30 cellular contexts compared by ENCODE assay signal in the genomic region with DNA sequence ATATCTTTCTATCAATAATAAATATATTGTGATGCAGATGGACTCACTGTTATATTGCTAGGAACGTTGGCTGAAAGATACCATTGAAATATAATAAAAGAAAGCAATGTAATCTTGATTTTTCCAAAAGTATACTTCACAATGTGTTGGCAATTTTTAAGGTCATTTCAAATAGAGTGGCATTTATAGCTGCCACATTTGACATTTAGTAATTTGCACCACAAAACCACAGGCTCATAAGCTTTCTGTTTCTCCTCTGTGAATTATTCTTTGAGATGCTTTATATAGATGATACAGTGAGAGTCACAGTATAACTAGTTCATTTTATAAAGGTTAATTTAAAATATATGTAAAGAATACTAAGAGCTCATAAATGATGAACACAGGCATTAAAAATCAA.
"Had no signal": no experiment of that assay in that cellular context is flagged by ENCODE, and none has a peak within 500 bp of the region (broad histone marks: within the 10 kb centered on the region; RNA-seq: fewer than 3 reads in every experiment).

No MANE protein-coding gene starts in this region.

- ATAC-seq: activated CD4-positive, alpha-beta T cell treated with anti-CD3 and anti-CD28 coated beads for 36 hours; activated CD8-positive, alpha-beta memory T cell treated with anti-CD3 and anti-CD28 coated beads, Interleukin-2, amount 10 ng/mL, durations not matched to agents 7 days and 5 days; activated naive CD8-positive, alpha-beta T cell treated with anti-CD3 and anti-CD28 coated beads, Interleukin-2, amount 50 U/mL, for 24 hours; body of pancreas; effector memory CD8-positive, alpha-beta T cell; foreskin keratinocyte; gastroesophageal sphincter had no signal

- DNase-seq: activated CD4-positive, alpha-beta memory T cell treated with anti-CD3 and anti-CD28 coated beads, Interleukin-2, amount 10 ng/mL, durations not matched to agents 7 days and 5 days; activated CD4-positive, alpha-beta T cell treated with anti-CD3 and anti-CD28 coated beads for 36 hours; activated CD4-positive, alpha-beta T cell treated with anti-CD3 and anti-CD28 coated beads, Interleukin-2, amount 10 ng/mL, durations not matched to agents 7 days and 5 days; activated CD4-positive, alpha-beta T cell treated with anti-CD3 and anti-CD28 coated beads, Interleukin-2, amount 50 U/mL, for 4 hours; activated CD4-positive, CD25-positive, alpha-beta regulatory T cell; activated CD4-positive, CD25-positive, alpha-beta regulatory T cell treated with anti-CD3 and anti-CD28 coated beads, Interleukin-2, amount 50 U/mL, for 72 hours; activated CD8-positive, alpha-beta memory T cell treated with anti-CD3 and anti-CD28 coated beads, Interleukin-2, amount 10 ng/mL, durations not matched to agents 7 days and 5 days; activated CD8-positive, alpha-beta memory T cell treated with anti-CD3 and anti-CD28 coated beads, Interleukin-2, amount 50 U/mL, for 4 hours; activated effector memory CD4-positive, alpha-beta T cell treated with anti-CD3 and anti-CD28 coated beads, Interleukin-2, amount 50 U/mL, for 16 hours; activated naive CD4-positive, alpha-beta T cell treated with anti-CD3 and anti-CD28 coated beads for 36 hours; activated naive CD8-positive, alpha-beta T cell treated with anti-CD3 and anti-CD28 coated beads for 36 hours; activated naive CD8-positive, alpha-beta T cell treated with anti-CD3 and anti-CD28 coated beads, Interleukin-2, amount 50 U/mL, for 24 hours; activated T-cell treated with anti-CD3 and anti-CD28 coated beads, Interleukin-2, amount 50 U/mL, for 1 hour; activated T-cell treated with anti-CD3 and anti-CD28 coated beads, Interleukin-2, amount 50 U/mL, for 48 hours; adrenal gland; amygdala; aorta; body of pancreas; caudate nucleus; cortex of kidney; dermis blood vessel endothelial cell; effector CD4-positive, alpha-beta T cell; effector memory CD8-positive, alpha-beta T cell; erythroblast; foreskin keratinocyte; T-helper 2 cell had no signal

- H3K36me3 Mint-ChIP-seq: activated CD8-positive, alpha-beta memory T cell treated with anti-CD3 and anti-CD28 coated beads, Interleukin-2, amount 10 ng/mL, durations not matched to agents 7 days and 5 days; activated naive CD8-positive, alpha-beta T cell treated with anti-CD3 and anti-CD28 coated beads for 36 hours had no signal

- H3K9me3 Mint-ChIP-seq: activated CD4-positive, alpha-beta memory T cell treated with anti-CD3 and anti-CD28 coated beads, Interleukin-2, amount 10 ng/mL, durations not matched to agents 7 days and 5 days; activated naive CD4-positive, alpha-beta T cell treated with anti-CD3 and anti-CD28 coated beads for 36 hours; activated naive CD4-positive, alpha-beta T cell treated with anti-CD3 and anti-CD28 coated beads, Interleukin-2, amount 50 U/mL, for 24 hours; activated naive CD8-positive, alpha-beta T cell treated with anti-CD3 and anti-CD28 coated beads for 36 hours; activated naive CD8-positive, alpha-beta T cell treated with anti-CD3 and anti-CD28 coated beads, Interleukin-2, amount 50 U/mL, for 24 hours; activated T-helper 1 cell treated with anti-CD3 and anti-CD28 coated beads, Interleukin-12 subunit alpha, Interleukin-12 subunit beta, Interleukin-2, Interleukin-4 antibody, amounts not matched to agents 30 ng/mL and 10 ng/mL and 1 ng/mL, durations not matched to agents 14 hours and 24 hours and 36 hours; activated T-helper 2 cell treated with anti-CD3 and anti-CD28 coated beads, Interferon-gamma antibody, Interleukin-2, Interleukin-4, amounts not matched to agents 10 μg/mL and 5 μg/mL and 100 μg/mL, durations not matched to agents 14 hours and 24 hours and 36 hours had no signal

- H3K4me1 Mint-ChIP-seq: activated CD4-positive, alpha-beta memory T cell treated with anti-CD3 and anti-CD28 coated beads, Interleukin-2, amount 10 ng/mL, durations not matched to agents 7 days and 5 days; activated CD4-positive, alpha-beta T cell treated with anti-CD3 and anti-CD28 coated beads for 36 hours; activated CD4-positive, alpha-beta T cell treated with anti-CD3 and anti-CD28 coated beads, Interleukin-2, amount 10 ng/mL, durations not matched to agents 7 days and 5 days had no signal

- H3K27ac Mint-ChIP-seq: activated CD4-positive, alpha-beta memory T cell treated with anti-CD3 and anti-CD28 coated beads, Interleukin-2, amount 10 ng/mL, durations not matched to agents 7 days and 5 days; activated CD4-positive, alpha-beta T cell treated with anti-CD3 and anti-CD28 coated beads for 36 hours; activated CD4-positive, alpha-beta T cell treated with anti-CD3 and anti-CD28 coated beads, Interleukin-2, amount 10 ng/mL, durations not matched to agents 7 days and 5 days; activated CD8-positive, alpha-beta memory T cell treated with anti-CD3 and anti-CD28 coated beads, Interleukin-2, amount 10 ng/mL, durations not matched to agents 7 days and 5 days; activated naive CD4-positive, alpha-beta T cell treated with anti-CD3 and anti-CD28 coated beads for 36 hours; activated naive CD4-positive, alpha-beta T cell treated with anti-CD3 and anti-CD28 coated beads, Interleukin-2, amount 50 U/mL, for 24 hours; activated naive CD8-positive, alpha-beta T cell treated with anti-CD3 and anti-CD28 coated beads for 36 hours; activated naive CD8-positive, alpha-beta T cell treated with anti-CD3 and anti-CD28 coated beads, Interleukin-2, amount 50 U/mL, for 24 hours; activated T-helper 1 cell treated with anti-CD3 and anti-CD28 coated beads, Interleukin-12 subunit alpha, Interleukin-12 subunit beta, Interleukin-2, Interleukin-4 antibody, amounts not matched to agents 30 ng/mL and 10 ng/mL and 1 ng/mL, durations not matched to agents 14 hours and 24 hours and 36 hours; activated T-helper 2 cell treated with anti-CD3 and anti-CD28 coated beads, Interferon-gamma antibody, Interleukin-2, Interleukin-4, amounts not matched to agents 10 μg/mL and 5 μg/mL and 100 μg/mL, durations not matched to agents 14 hours and 24 hours and 36 hours; effector memory CD8-positive, alpha-beta T cell had no signal

- H3K4me3 Mint-ChIP-seq: activated CD4-positive, alpha-beta memory T cell treated with anti-CD3 and anti-CD28 coated beads, Interleukin-2, amount 10 ng/mL, durations not matched to agents 7 days and 5 days; activated CD4-positive, alpha-beta T cell treated with anti-CD3 and anti-CD28 coated beads for 36 hours; activated CD4-positive, alpha-beta T cell treated with anti-CD3 and anti-CD28 coated beads, Interleukin-2, amount 10 ng/mL, durations not matched to agents 7 days and 5 days; activated CD8-positive, alpha-beta memory T cell treated with anti-CD3 and anti-CD28 coated beads, Interleukin-2, amount 10 ng/mL, durations not matched to agents 7 days and 5 days; activated naive CD4-positive, alpha-beta T cell treated with anti-CD3 and anti-CD28 coated beads for 36 hours; activated naive CD4-positive, alpha-beta T cell treated with anti-CD3 and anti-CD28 coated beads, Interleukin-2, amount 50 U/mL, for 24 hours; activated naive CD8-positive, alpha-beta T cell treated with anti-CD3 and anti-CD28 coated beads for 36 hours; activated naive CD8-positive, alpha-beta T cell treated with anti-CD3 and anti-CD28 coated beads, Interleukin-2, amount 50 U/mL, for 24 hours; activated T-helper 1 cell treated with anti-CD3 and anti-CD28 coated beads, Interleukin-12 subunit alpha, Interleukin-12 subunit beta, Interleukin-2, Interleukin-4 antibody, amounts not matched to agents 30 ng/mL and 10 ng/mL and 1 ng/mL, durations not matched to agents 14 hours and 24 hours and 36 hours; effector memory CD8-positive, alpha-beta T cell had no signal

- H3K27me3 Mint-ChIP-seq: activated naive CD8-positive, alpha-beta T cell treated with anti-CD3 and anti-CD28 coated beads for 36 hours had no signal
